Comparison of ENCODE assay signal across 8 cellular contexts in the genomic region with DNA sequence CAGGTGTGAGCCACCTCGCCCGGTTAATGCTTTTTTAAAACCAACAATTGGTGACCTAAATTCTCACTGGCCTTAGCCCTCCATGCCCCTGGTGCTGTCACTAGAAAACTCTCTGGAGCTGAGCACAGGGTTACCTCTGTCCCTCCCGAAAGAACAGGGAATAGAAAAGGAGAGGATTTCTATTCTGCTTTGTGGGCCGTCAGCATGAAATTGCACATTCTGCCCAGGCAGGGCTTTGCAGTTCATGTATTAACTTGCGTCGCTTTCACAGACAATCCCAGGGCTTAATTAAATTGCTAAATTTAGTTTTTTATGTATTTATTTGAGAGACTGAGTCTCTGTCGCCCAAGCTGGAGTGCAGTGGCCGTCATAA. TPM values are rescaled to one million over a fixed set of nuclear protein-coding genes. Genes with fewer than 3 reads are reported as not detected.
DNase-seq lines count a peak whose midpoint lies in the region; ATAC-seq lines count a peak whose summit lies in the region.

No MANE protein-coding gene starts in this region.

- H3K27ac ChIP-seq in iPS DF 6.9 (ENCODE audit: low read length): no peak overlapping the region

- H3K4me3 Mint-ChIP-seq in stimulated activated naive CD8-positive, alpha-beta T cell treated with anti-CD3 and anti-CD28 coated beads, Interleukin-15, Interleukin-2, amounts not matched to agents 100 ng/mL and 50 ng/mL, for 24 hours: peak overlapping the region; percentile 75
- H3K4me3 Mint-ChIP-seq in activated T-cell treated with anti-CD3 and anti-CD28 coated beads, Interleukin-2, amount 50 U/mL, for 4 hours: peak overlapping the region; percentile 79
- H3K4me3 Mint-ChIP-seq in stimulated activated naive B cell treated with anti-CD40 and anti-IgM and Interleukin-4, amounts not matched to agents 10 μg/mL and 1 μg/mL and 100 μg/mL, for 72 hours: peak overlapping the region; percentile 74 to 80

- H3K36me3 ChIP-seq in iPS DF 6.9 (ENCODE audit: control insufficient read depth, insufficient read depth, low read length): peaks cover 10% of the 10 kb centered on the region; the same call in 1 of the 2 replicates

- no peaks in the 10 kb centered on the region for H3K27me3 ChIP-seq in iPS DF 6.9 (ENCODE audit: control insufficient read depth, insufficient read depth, low read length)

- H3K4me3 ChIP-seq in iPS DF 6.9 (ENCODE audit: low read length): peak overlapping the region; percentile 24; the same call in 1 of the 2 replicates

- no CpG with 5 or more reads among the region's 8 CpGs for WGBS in iPS DF 6.9 (ENCODE audit: insufficient coverage, insufficient read length)

- no peak for DNase-seq in stimulated activated naive CD8-positive, alpha-beta T cell treated with anti-CD3 and anti-CD28 coated beads, Interleukin-15, Interleukin-2, amounts not matched to agents 100 U/mL and 50 U/mL, for 24 hours
- no peak for DNase-seq in activated T-cell treated with anti-CD3 and anti-CD28 coated beads, Interleukin-2, amount 50 U/mL, for 4 hours
- DNase-seq in iPS DF 6.9 (ENCODE audit: low read depth, low spot score) (no peak), NCI-H446 treated with DMSO at 0.1 percent for 48 hours (lab: John Stamatoyannopoulos, UW) (no peak), DMS53 (lab: John Stamatoyannopoulos, UW) (no peak)
- no peak for DNase-seq in stimulated activated naive B cell treated with anti-CD40 and anti-IgM and Interleukin-4, amounts not matched to agents 10 μg/mL and 1 μg/mL and 100 μg/mL, for 72 hours

- ATAC-seq in stimulated activated naive CD8-positive, alpha-beta T cell treated with anti-CD3 and anti-CD28 coated beads, Interleukin-15, Interleukin-2, amounts not matched to agents 100 U/mL and 50 U/mL, for 24 hours: no peak
- ATAC-seq in activated T-cell treated with anti-CD3 and anti-CD28 coated beads, Interleukin-2, amount 50 U/mL, for 4 hours: no peak
- ATAC-seq in stimulated activated naive B cell treated with anti-CD40 and anti-IgM and Interleukin-4, amounts not matched to agents 10 μg/mL and 1 μg/mL and 100 μg/mL, for 72 hours (replicated peaks): peak in 1 of 2 donors; percentile 7
- ATAC-seq in GM18517 (IDR thresholded peaks at IDR 0.05; ENCODE audit: unreplicated experiment): no peak

- H3K27ac Mint-ChIP-seq in stimulated activated naive CD8-positive, alpha-beta T cell treated with anti-CD3 and anti-CD28 coated beads, Interleukin-15, Interleukin-2, amounts not matched to agents 100 ng/mL and 50 ng/mL, for 24 hours: peak overlapping the region; percentile 54
- H3K27ac Mint-ChIP-seq in stimulated activated naive B cell treated with anti-CD40 and anti-IgM and Interleukin-4, amounts not matched to agents 10 μg/mL and 1 μg/mL and 100 μg/mL, for 72 hours: peak overlapping the region; percentile 60

- H3K4me1 ChIP-seq in iPS DF 6.9 (ENCODE audit: control insufficient read depth, insufficient read depth, low read length): 0 out of 2 replicates have a peak, but pooled peaks cover 2% of the 10 kb centered on the region

- H3K4me1 Mint-ChIP-seq in stimulated activated naive CD8-positive, alpha-beta T cell treated with anti-CD3 and anti-CD28 coated beads, Interleukin-15, Interleukin-2, amounts not matched to agents 100 ng/mL and 50 ng/mL, for 24 hours (ENCODE audit: low read depth): peaks cover 20% of the 10 kb centered on the region
- H3K4me1 Mint-ChIP-seq in activated T-cell treated with anti-CD3 and anti-CD28 coated beads, Interleukin-2, amount 50 U/mL, for 4 hours (ENCODE audit: low read depth): peaks cover 16% of the 10 kb centered on the region
- peaks cover 26 to 33% of the 10 kb centered on the region in 2 donors for H3K4me1 Mint-ChIP-seq in stimulated activated naive B cell treated with anti-CD40 and anti-IgM and Interleukin-4, amounts not matched to agents 10 μg/mL and 1 μg/mL and 100 μg/mL, for 72 hours

- peaks cover 67% of the 10 kb centered on the region for H3K36me3 Mint-ChIP-seq in stimulated activated naive CD8-positive, alpha-beta T cell treated with anti-CD3 and anti-CD28 coated beads, Interleukin-15, Interleukin-2, amounts not matched to agents 100 ng/mL and 50 ng/mL, for 24 hours (ENCODE audit: low read depth)
- H3K36me3 Mint-ChIP-seq in activated T-cell treated with anti-CD3 and anti-CD28 coated beads, Interleukin-2, amount 50 U/mL, for 4 hours (ENCODE audit: insufficient read depth): peaks cover 36% of the 10 kb centered on the region
- peaks cover 47 to 72% of the 10 kb centered on the region in 2 donors for H3K36me3 Mint-ChIP-seq in stimulated activated naive B cell treated with anti-CD40 and anti-IgM and Interleukin-4, amounts not matched to agents 10 μg/mL and 1 μg/mL and 100 μg/mL, for 72 hours

- no peaks in the 10 kb centered on the region for H3K9me3 ChIP-seq in iPS DF 6.9 (ENCODE audit: control insufficient read depth, insufficient read depth, low read length)

- H3K27me3 Mint-ChIP-seq in stimulated activated naive CD8-positive, alpha-beta T cell treated with anti-CD3 and anti-CD28 coated beads, Interleukin-15, Interleukin-2, amounts not matched to agents 100 ng/mL and 50 ng/mL, for 24 hours: no peaks in the 10 kb centered on the region
- H3K27me3 Mint-ChIP-seq in activated T-cell treated with anti-CD3 and anti-CD28 coated beads, Interleukin-2, amount 50 U/mL, for 4 hours (ENCODE audit: low read depth): no peaks in the 10 kb centered on the region
- H3K27me3 Mint-ChIP-seq in stimulated activated naive B cell treated with anti-CD40 and anti-IgM and Interleukin-4, amounts not matched to agents 10 μg/mL and 1 μg/mL and 100 μg/mL, for 72 hours: no peaks in the 10 kb centered on the region

- peaks cover 35% of the 10 kb centered on the region for H3K9me3 Mint-ChIP-seq in stimulated activated naive CD8-positive, alpha-beta T cell treated with anti-CD3 and anti-CD28 coated beads, Interleukin-15, Interleukin-2, amounts not matched to agents 100 ng/mL and 50 ng/mL, for 24 hours
- H3K9me3 Mint-ChIP-seq in activated T-cell treated with anti-CD3 and anti-CD28 coated beads, Interleukin-2, amount 50 U/mL, for 4 hours: peaks cover 34% of the 10 kb centered on the region
- H3K9me3 Mint-ChIP-seq in stimulated activated naive B cell treated with anti-CD40 and anti-IgM and Interleukin-4, amounts not matched to agents 10 μg/mL and 1 μg/mL and 100 μg/mL, for 72 hours: peaks cover 7 to 15% of the 10 kb centered on the region in 2 donors

RNA-seq across cellular contexts. Expression of a gene that starts 0.6 kb away (rescaled TPM):
- total RNA-seq in activated T-cell treated with anti-CD3 and anti-CD28 coated beads, Interleukin-2, amount 50 U/mL, for 4 hours: 1 to 10 TPM; 3.1 to 5.6 (median 5.0) TPM

RNA-seq across cellular contexts. Expression of a gene that starts 27.0 kb away (rescaled TPM):
- total RNA-seq in activated T-cell treated with anti-CD3 and anti-CD28 coated beads, Interleukin-2, amount 50 U/mL, for 4 hours: 10 to 100 TPM; 13.1 to 15.9 (median 13.6) TPM

RNA-seq across cellular contexts. Expression of a gene that starts 39.7 kb away (rescaled TPM):
- total RNA-seq in activated T-cell treated with anti-CD3 and anti-CD28 coated beads, Interleukin-2, amount 50 U/mL, for 4 hours: under 1 TPM in 2 of 3 donors, not detected in 1; 0.18 to 0.27 TPM
